Comparison of ENCODE assay signal across 24 cellular contexts in the genomic region with DNA sequence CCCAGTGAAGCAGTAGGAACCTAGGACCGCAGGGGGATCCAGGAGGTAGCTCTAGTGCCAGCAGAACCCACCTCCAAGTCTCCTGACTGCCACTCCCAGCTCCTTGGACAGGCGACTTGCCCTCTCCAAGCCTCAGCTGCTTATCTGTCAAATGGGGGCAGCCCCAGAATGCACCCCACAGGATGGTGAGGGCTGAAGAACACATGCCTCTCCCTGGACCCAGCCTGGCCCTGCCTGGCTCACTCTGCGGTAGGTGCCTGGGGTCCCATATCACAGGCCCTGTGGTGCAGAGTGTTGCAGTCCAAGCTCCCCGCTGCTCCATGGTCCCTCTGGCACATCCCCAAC. TPM values are rescaled to one million over a fixed set of nuclear protein-coding genes. Genes with fewer than 3 reads are reported as not detected.
DNase-seq lines count a peak whose midpoint lies in the region; ATAC-seq and TF ChIP-seq lines count a peak whose summit lies in the region.
"Had no signal": no experiment of that assay in that cellular context is flagged by ENCODE, and none has a peak within 500 bp of the region (broad histone marks: within the 10 kb centered on the region; RNA-seq: fewer than 3 reads in every experiment).

No MANE protein-coding gene starts in this region.

- H4K20me1 ChIP-seq in GM23338 (replicated peaks; ENCODE audit: insufficient read depth): no peaks in the 10 kb centered on the region
- H4K20me1 ChIP-seq: BLaER1 had no signal

- peak; percentile 58 for ATAC-seq in GM23338
- no peak for ATAC-seq in HG02588 (IDR thresholded peaks at IDR 0.05; ENCODE audit: unreplicated experiment)
- ATAC-seq: foreskin keratinocyte had no signal

- H3K4me2 ChIP-seq in GM23338 (no peak overlapping the region), neuronal stem cell (ENCODE audit: insufficient read depth, low read length, poor library complexity, severe bottlenecking) (no peak overlapping the region)
- H3K4me2 ChIP-seq: BLaER1 had no signal

- H2BK15ac ChIP-seq in neuronal stem cell (ENCODE audit: low read length): no peak overlapping the region

- H3K27me3 ChIP-seq in GM23338 (ENCODE audit: insufficient read depth) (no peaks in the 10 kb centered on the region), adrenal gland (no peaks in the 10 kb centered on the region), neuronal stem cell (ENCODE audit: control insufficient read depth in 3 of 3, insufficient read depth in 3 of 3, low read depth in 1 of 3, low read length in 3 of 3) (no peaks in the 10 kb centered on the region)
- H3K27me3 ChIP-seq: BLaER1 had no signal

- H3F3A ChIP-seq in GM23338 (replicated peaks; ENCODE audit: low read depth): no peaks in the 10 kb centered on the region

- H3K79me1 ChIP-seq in neuronal stem cell (ENCODE audit: low read depth, low read length): peaks cover 4% of the 10 kb centered on the region

- H3K27me3 Mint-ChIP-seq in GM23338 (ENCODE audit: insufficient read depth, low read depth, poor library complexity): peaks cover 13% of the 10 kb centered on the region
- H3K27me3 Mint-ChIP-seq: type B pancreatic cell had no signal

- peak; percentile 5 for DNase-seq in activated CD8-positive, alpha-beta memory T cell treated with anti-CD3 and anti-CD28 coated beads, Interleukin-2, amount 50 U/mL, for 4 hours
- DNase-seq in activated CD8-positive, alpha-beta memory T cell treated with anti-CD3 and anti-CD28 coated beads, Interleukin-2, amount 50 U/mL, for 48 hours: no peak
- DNase-seq in GM23338 (ENCODE audit: low spot score) (no peak), adrenal gland (peak in 6 of 7 donors; percentile 8 to 46 (median 14)), neuronal stem cell (ENCODE audit: low spot score) (no peak), NCI-H2081 treated with DMSO at 0.1 percent for 48 hours (lab: John Stamatoyannopoulos, UW) (no peak), dermis blood vessel endothelial cell (no peak)
- DNase-seq: activated CD4-positive, alpha-beta T cell treated with anti-CD3 and anti-CD28 coated beads for 1 hour; anterior cingulate cortex; Calu3; effector CD4-positive, alpha-beta T cell; erythroblast; foreskin keratinocyte; KG1; NCI-H1694; NCI-H748 treated with DMSO at 0.1 percent for 48 hours; nucleus accumbens; stimulated activated CD4-positive, alpha-beta T cell treated with anti-CD3 and anti-CD28 coated beads, Interleukin-4, amount 100 ng/mL, for 4 hours; SW 1271 had no signal

- H4K91ac ChIP-seq in neuronal stem cell (ENCODE audit: low read depth, low read length, poor library complexity): no peak overlapping the region

- intact Hi-C loops in adrenal gland (cut with DNase I): no loop called here

- no peak overlapping the region for H3K4ac ChIP-seq in neuronal stem cell (ENCODE audit: low read length)

- H3K4me1 Mint-ChIP-seq in GM23338: peaks cover 20% of the 10 kb centered on the region
- H3K4me1 Mint-ChIP-seq: central memory CD8-positive, alpha-beta T cell had no signal

- H3K36me3 ChIP-seq in GM23338 (ENCODE audit: insufficient read depth) (no peaks in the 10 kb centered on the region), adrenal gland (replicated peaks in 1 of 2) (no peaks in the 10 kb centered on the region), neuronal stem cell (replicated peaks in 1 of 2; ENCODE audit: control insufficient read depth in 2 of 2, insufficient read depth in 2 of 2, low read length in 2 of 2) (no peaks in the 10 kb centered on the region)
- H3K36me3 ChIP-seq: BLaER1 had no signal

- peaks cover 0 to 15% (median 0%) of the 10 kb centered on the region in 3 donors for H3K9me3 ChIP-seq in adrenal gland (replicated peaks in 1 of 3)
- peaks cover 3 to 15% of the 10 kb centered on the region in 2 donors for H3K9me3 ChIP-seq in neuronal stem cell (replicated peaks in 1 of 2; ENCODE audit: control insufficient read depth in 2 of 2, insufficient read depth in 1 of 2, low read depth in 1 of 2, low read length in 2 of 2)

- H3K9ac ChIP-seq in neuronal stem cell (ENCODE audit: low read depth, low read length, poor library complexity): no peak overlapping the region
- H3K9ac ChIP-seq: BLaER1 had no signal

- H3K4me3 ChIP-seq in GM23338: no peak overlapping the region
- H3K4me3 ChIP-seq in adrenal gland: no peak overlapping the region
- no peak overlapping the region for H3K4me3 ChIP-seq in neuronal stem cell (ENCODE audit: low read length in 2 of 2)
- H3K4me3 ChIP-seq: BLaER1 had no signal

- H3K27ac ChIP-seq in GM23338 (ENCODE audit: low read depth) (no peak overlapping the region), adrenal gland (peak overlapping the region in 1 of 5 donors; percentile 67), neuronal stem cell (replicated peaks; ENCODE audit: low read length) (no peak overlapping the region)
- H3K27ac ChIP-seq: BLaER1, foreskin keratinocyte had no signal

- H3K14ac ChIP-seq in neuronal stem cell (ENCODE audit: low read length): no peak overlapping the region

- no peak overlapping the region for H2AK5ac ChIP-seq in neuronal stem cell (ENCODE audit: low read depth, low read length)

- no peak overlapping the region for H2BK5ac ChIP-seq in neuronal stem cell (ENCODE audit: low read length)

- H3K79me2 ChIP-seq in GM23338 (replicated peaks; ENCODE audit: insufficient read depth): no peaks in the 10 kb centered on the region

- H4K8ac ChIP-seq in neuronal stem cell (ENCODE audit: low read depth, low read length): no peak overlapping the region

- H2BK120ac ChIP-seq in neuronal stem cell (ENCODE audit: low read depth, low read length): no peak overlapping the region

- no peak overlapping the region for H3K4me3 Mint-ChIP-seq in GM23338
- H3K4me3 Mint-ChIP-seq: central memory CD8-positive, alpha-beta T cell; stimulated activated naive CD8-positive, alpha-beta T cell treated with anti-CD3 and anti-CD28 coated beads, Interleukin-15, Interleukin-2, amounts not matched to agents 100 ng/mL and 50 ng/mL, for 24 hours; type B pancreatic cell had no signal

- H3K4me1 ChIP-seq in GM23338 (ENCODE audit: insufficient read depth): peaks cover 7% of the 10 kb centered on the region; the same call in 1 of the 2 replicates
- peaks cover 26 to 39% of the 10 kb centered on the region in 2 donors for H3K4me1 ChIP-seq in adrenal gland (replicated peaks in 1 of 2)
- H3K4me1 ChIP-seq in neuronal stem cell (ENCODE audit: control insufficient read depth in 2 of 2, insufficient read depth in 1 of 2, low read depth in 1 of 2, low read length in 2 of 2): peaks cover 0 to 21% of the 10 kb centered on the region in 2 donors
- H3K4me1 ChIP-seq: foreskin keratinocyte had no signal

- H3K23ac ChIP-seq in neuronal stem cell (ENCODE audit: low read depth, low read length, poor library complexity): peak overlapping the region; percentile 50

- H3K27ac Mint-ChIP-seq in GM23338: no peak overlapping the region
- H3K27ac Mint-ChIP-seq: stimulated activated naive CD8-positive, alpha-beta T cell treated with anti-CD3 and anti-CD28 coated beads, Interleukin-15, Interleukin-2, amounts not matched to agents 100 ng/mL and 50 ng/mL, for 24 hours; type B pancreatic cell had no signal

- H3K18ac ChIP-seq in neuronal stem cell (ENCODE audit: low read length): peak overlapping the region; percentile 61

- 79 to 92% (median 85%) methylated on average over 1 to 4 of the region's 4 CpGs for WGBS in adrenal gland, 4 donors
- no CpG with 5 or more reads among the region's 4 CpGs for WGBS in neuronal stem cell (ENCODE audit: extremely low coverage in 2 of 2, insufficient read length in 2 of 2, insufficient replicate concordance in 1 of 2), 2 donors

- no peak for TF ChIP-seq POLR2A in adrenal gland (IDR thresholded peaks at IDR 0.05)

- no peak overlapping the region for H2BK12ac ChIP-seq in neuronal stem cell (ENCODE audit: low read length)

- H2AFZ ChIP-seq in GM23338 (no peak overlapping the region), neuronal stem cell (ENCODE audit: low read length) (no peak overlapping the region)

- TF ChIP-seq CTCF in GM23338 (conservative IDR thresholded peaks at IDR 0.05; ENCODE audit: low read depth in 2 of 2) (no peak), adrenal gland (IDR thresholded peaks at IDR 0.05) (no peak)

- no peaks in the 10 kb centered on the region; the same call in 2 of the 3 replicates for H3K36me3 Mint-ChIP-seq in GM23338 (ENCODE audit: low read depth)
- H3K36me3 Mint-ChIP-seq: type B pancreatic cell had no signal

- H3K9me3 Mint-ChIP-seq in GM23338: peaks cover 12% of the 10 kb centered on the region; the same call in 2 of the 3 replicates

- no peaks in the 10 kb centered on the region for H3K9me2 ChIP-seq in GM23338 (ENCODE audit: insufficient read depth)

TF ChIP-seq in GM23338, 12 proteins besides CTCF, POLR2A, EP300 and RAD21 (continues in another document):
- TF ChIP-seq EZH2phosphoT487 (IDR thresholded peaks at IDR 0.05; ENCODE audit: unreplicated experiment) (no peak), ZNF114 (CRISPR knock-in tag; IDR thresholded peaks at IDR 0.05) (no peak)
- TF ChIP-seq, protein P1, sequence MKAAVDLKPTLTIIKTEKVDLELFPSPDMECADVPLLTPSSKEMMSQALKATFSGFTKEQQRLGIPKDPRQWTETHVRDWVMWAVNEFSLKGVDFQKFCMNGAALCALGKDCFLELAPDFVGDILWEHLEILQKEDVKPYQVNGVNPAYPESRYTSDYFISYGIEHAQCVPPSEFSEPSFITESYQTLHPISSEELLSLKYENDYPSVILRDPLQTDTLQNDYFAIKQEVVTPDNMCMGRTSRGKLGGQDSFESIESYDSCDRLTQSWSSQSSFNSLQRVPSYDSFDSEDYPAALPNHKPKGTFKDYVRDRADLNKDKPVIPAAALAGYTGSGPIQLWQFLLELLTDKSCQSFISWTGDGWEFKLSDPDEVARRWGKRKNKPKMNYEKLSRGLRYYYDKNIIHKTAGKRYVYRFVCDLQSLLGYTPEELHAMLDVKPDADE (IDR thresholded peaks at IDR 0.05): no peak

RNA-seq across cellular contexts. Expression of a gene that starts 45.4 kb away (rescaled TPM):
- total RNA-seq in GM23338 (2014; rRNA removed; shearing (Covaris generic)): 2.1 and 3.6 TPM in 2 replicates
- polyA plus RNA-seq in GM23338 (2016; fragmentation: Nextera tagmentation; extraction: Ambion mirVana) (0.78 and 0.85 TPM in 2 replicates), adrenal gland (10 to 100 TPM in 2 of 3 donors, 1 to 10 TPM in 1; 9.2 to 36.7 (median 11.7) TPM)
- total RNA-seq in adrenal gland (10 to 100 TPM; 15.2 to 57.8 (median 27.1) TPM), dermis blood vessel endothelial cell (0.17 and 0.65 TPM in 2 replicates)
- polyA plus RNA-seq in neuronal stem cell (2013, experiment 1 of 2): 14.4 TPM
- 14.3 TPM for polyA plus RNA-seq in neuronal stem cell (2013, experiment 2 of 2)

Comparison
In these comparisons a context has a peak if more than half of its experiments do, and no peak if none do; other contexts are left out.
1. DNase-seq: peak in activated CD8-positive, alpha-beta memory T cell treated with anti-CD3 and anti-CD28 coated beads, Interleukin-2, amount 50 U/mL, for 4 hours (single experiment) and adrenal gland (6 of 7); none in activated CD8-positive, alpha-beta memory T cell treated with anti-CD3 and anti-CD28 coated beads, Interleukin-2, amount 50 U/mL, for 48 hours (single experiment), GM23338 (single experiment), neuronal stem cell (single experiment), NCI-H2081 treated with DMSO at 0.1 percent for 48 hours (single experiment) and dermis blood vessel endothelial cell (single experiment).